5 cellular contexts compared by ENCODE assay signal in the genomic region with DNA sequence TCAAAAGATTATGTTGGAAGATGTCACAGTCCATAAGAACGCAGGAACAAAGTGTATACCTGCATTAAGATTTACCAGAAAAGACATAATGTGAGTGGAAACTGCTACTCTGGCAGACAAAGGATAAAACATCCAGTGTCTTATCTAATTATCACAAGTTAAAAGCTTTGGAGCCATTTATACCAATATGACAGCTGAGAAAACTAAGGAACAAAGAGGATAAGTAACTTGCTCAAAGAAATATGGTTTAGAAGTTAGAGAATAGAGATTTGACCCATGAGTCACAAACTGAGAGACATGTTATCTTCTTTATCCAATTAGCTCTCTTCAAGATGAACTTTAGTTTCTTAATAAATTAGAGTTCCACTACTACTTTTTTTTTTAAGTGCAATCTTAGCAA.
"Had no signal": no experiment of that assay in that cellular context is flagged by ENCODE, and none has a peak within 500 bp of the region (broad histone marks: within the 10 kb centered on the region; RNA-seq: fewer than 3 reads in every experiment).

No MANE protein-coding gene starts in this region.

- H3K4me2 ChIP-seq: GM23338 had no signal

- ATAC-seq: GM23338, K562 had no signal

- H2AFZ ChIP-seq: GM23338 had no signal

- H3K4me3 ChIP-seq: GM23338, K562 had no signal

- DNase-seq: H9, HCEC 1CT, IMR-90 had no signal
